1 cellular context compared by ENCODE assay signal in genomic region chr4:138248058-138248457, GRCh38.
TF ChIP-seq lines count a peak whose summit lies in the region.

No MANE protein-coding gene starts in this region.

TF ChIP-seq in GM23338, 12 proteins besides CTCF, POLR2A, EP300 and RAD21 (continued from another document):
- TF ChIP-seq ETS1 (IDR thresholded peaks at IDR 0.05) (no peak), ZNF462 (CRISPR knock-in tag; IDR thresholded peaks at IDR 0.05) (no peak)
TF ChIP-seq in GM23338: peak in this region for 0.
